In the genomic region with DNA sequence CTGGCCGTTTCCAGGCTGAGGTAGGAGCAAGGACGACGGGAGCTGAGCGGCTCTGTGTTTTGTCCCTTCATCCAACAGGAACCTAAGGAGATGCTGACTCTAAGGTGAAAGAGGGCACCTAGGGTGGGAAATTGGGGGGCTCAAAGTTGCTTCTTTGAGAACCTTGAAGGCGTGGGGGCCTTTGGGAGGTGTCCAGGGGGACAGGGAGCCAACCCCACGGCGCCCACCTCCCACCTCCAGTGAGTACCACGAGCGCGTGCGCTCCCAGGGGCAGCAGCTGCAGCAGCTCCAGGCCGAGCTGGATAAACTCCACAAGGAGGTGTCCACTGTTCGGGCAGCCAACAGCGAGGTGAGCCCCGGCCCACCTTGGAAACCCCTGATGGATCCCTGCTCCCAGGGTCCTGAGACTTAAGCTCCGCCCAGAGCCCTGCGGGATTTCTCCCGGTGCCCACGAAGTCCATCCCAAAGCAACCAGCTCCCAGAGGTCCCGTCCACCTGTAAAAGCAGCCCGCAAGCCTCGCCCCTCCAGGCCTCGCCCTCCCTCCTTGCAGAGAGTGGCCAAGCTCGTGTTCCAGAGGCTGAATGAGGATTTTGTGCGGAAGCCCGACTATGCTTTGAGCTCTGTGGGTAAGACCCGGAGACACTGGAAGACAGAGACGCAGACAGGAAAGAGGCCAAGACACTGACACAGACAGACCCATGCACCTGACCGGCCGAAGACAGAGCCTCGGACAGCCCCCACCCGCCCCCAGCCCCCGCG, we compare ENCODE assay signal across 1 cellular context.
TF ChIP-seq lines count a peak whose summit lies in the region.

No MANE protein-coding gene starts in this region.

TF ChIP-seq in HepG2, 621 proteins besides CTCF, POLR2A, EP300 and RAD21 (continued from another document):
- no peak for TF ChIP-seq TEAD2 (CRISPR knock-in tag; IDR thresholded peaks at IDR 0.05)
- TF ChIP-seq, protein P1, sequence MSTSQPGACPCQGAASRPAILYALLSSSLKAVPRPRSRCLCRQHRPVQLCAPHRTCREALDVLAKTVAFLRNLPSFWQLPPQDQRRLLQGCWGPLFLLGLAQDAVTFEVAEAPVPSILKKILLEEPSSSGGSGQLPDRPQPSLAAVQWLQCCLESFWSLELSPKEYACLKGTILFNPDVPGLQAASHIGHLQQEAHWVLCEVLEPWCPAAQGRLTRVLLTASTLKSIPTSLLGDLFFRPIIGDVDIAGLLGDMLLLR (CRISPR knock-in tag; IDR thresholded peaks at IDR 0.05): 0 out of 2 replicates have a peak, but pooled peaks have one; percentile 51
- no peak for TF ChIP-seq BORCS8-MEF2B (CRISPR knock-in tag; IDR thresholded peaks at IDR 0.05)
- 0 out of 2 replicates have a peak, but pooled peaks have one; percentile 51 for TF ChIP-seq ZBTB7B (CRISPR knock-in tag; IDR thresholded peaks at IDR 0.05)
- no peak for TF ChIP-seq ZNF674 (CRISPR knock-in tag; IDR thresholded peaks at IDR 0.05; ENCODE audit: low read depth)
- no peak for TF ChIP-seq DMAP1 (CRISPR knock-in tag; IDR thresholded peaks at IDR 0.05)
- no peak for TF ChIP-seq ZNF776 (CRISPR knock-in tag; IDR thresholded peaks at IDR 0.05)
- 0 out of 2 replicates have a peak, but pooled peaks have one; percentile 13 for TF ChIP-seq ZNF446 (CRISPR knock-in tag; IDR thresholded peaks at IDR 0.05)
- TF ChIP-seq, protein P2, sequence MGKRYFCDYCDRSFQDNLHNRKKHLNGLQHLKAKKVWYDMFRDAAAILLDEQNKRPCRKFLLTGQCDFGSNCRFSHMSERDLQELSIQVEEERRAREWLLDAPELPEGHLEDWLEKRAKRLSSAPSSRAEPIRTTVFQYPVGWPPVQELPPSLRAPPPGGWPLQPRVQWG (CRISPR knock-in tag; IDR thresholded peaks at IDR 0.05; ENCODE audit: borderline replicate concordance, low read depth): no peak
- TF ChIP-seq ARNTL (CRISPR knock-in tag; IDR thresholded peaks at IDR 0.05): peak; percentile 53; the same call in 1 of the 2 replicates
- TF ChIP-seq NFYC (CRISPR knock-in tag; IDR thresholded peaks at IDR 0.05): no peak
- TF ChIP-seq, protein P3, sequence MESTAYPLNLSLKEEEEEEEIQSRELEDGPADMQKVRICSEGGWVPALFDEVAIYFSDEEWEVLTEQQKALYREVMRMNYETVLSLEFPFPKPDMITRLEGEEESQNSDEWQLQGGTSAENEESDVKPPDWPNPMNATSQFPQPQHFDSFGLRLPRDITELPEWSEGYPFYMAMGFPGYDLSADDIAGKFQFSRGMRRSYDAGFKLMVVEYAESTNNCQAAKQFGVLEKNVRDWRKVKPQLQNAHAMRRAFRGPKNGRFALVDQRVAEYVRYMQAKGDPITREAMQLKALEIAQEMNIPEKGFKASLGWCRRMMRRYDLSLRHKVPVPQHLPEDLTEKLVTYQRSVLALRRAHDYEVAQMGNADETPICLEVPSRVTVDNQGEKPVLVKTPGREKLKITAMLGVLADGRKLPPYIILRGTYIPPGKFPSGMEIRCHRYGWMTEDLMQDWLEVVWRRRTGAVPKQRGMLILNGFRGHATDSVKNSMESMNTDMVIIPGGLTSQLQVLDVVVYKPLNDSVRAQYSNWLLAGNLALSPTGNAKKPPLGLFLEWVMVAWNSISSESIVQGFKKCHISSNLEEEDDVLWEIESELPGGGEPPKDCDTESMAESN (CRISPR knock-in tag; conservative IDR thresholded peaks at IDR 0.05): 0 out of 2 replicates have a peak, but pooled peaks have one; percentile 22
- peak; percentile 69; the same call in 1 of the 2 replicates for TF ChIP-seq GZF1 (CRISPR knock-in tag; IDR thresholded peaks at IDR 0.05)
- no peak for TF ChIP-seq ZNF878 (CRISPR knock-in tag; IDR thresholded peaks at IDR 0.05)
- TF ChIP-seq, protein P4, sequence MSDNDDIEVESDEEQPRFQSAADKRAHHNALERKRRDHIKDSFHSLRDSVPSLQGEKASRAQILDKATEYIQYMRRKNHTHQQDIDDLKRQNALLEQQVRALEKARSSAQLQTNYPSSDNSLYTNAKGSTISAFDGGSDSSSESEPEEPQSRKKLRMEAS (IDR thresholded peaks at IDR 0.05): peak; percentile 65; the same call in 1 of the 2 replicates
- TF ChIP-seq MED13 (CRISPR knock-in tag; IDR thresholded peaks at IDR 0.05): no peak
- TF ChIP-seq ZNF768 (CRISPR knock-in tag; IDR thresholded peaks at IDR 0.05): 0 out of 2 replicates have a peak, but pooled peaks have one; percentile 15
- 0 out of 2 replicates have a peak, but pooled peaks have one; percentile 16 for TF ChIP-seq RBAK (CRISPR knock-in tag; IDR thresholded peaks at IDR 0.05)
- TF ChIP-seq ZSCAN9 (CRISPR knock-in tag; IDR thresholded peaks at IDR 0.05; ENCODE audit: borderline replicate concordance): no peak
- peak; percentile 81 for TF ChIP-seq GFI1 (CRISPR knock-in tag; IDR thresholded peaks at IDR 0.05; ENCODE audit: borderline replicate concordance)
- peak; percentile 52; the same call in 1 of the 2 replicates for TF ChIP-seq ZNF790 (CRISPR knock-in tag; IDR thresholded peaks at IDR 0.05; ENCODE audit: borderline replicate concordance)
- TF ChIP-seq ZNF138 (CRISPR knock-in tag; IDR thresholded peaks at IDR 0.05; ENCODE audit: low read depth): 0 out of 2 replicates have a peak, but pooled peaks have one; percentile 25
- TF ChIP-seq, protein P5, sequence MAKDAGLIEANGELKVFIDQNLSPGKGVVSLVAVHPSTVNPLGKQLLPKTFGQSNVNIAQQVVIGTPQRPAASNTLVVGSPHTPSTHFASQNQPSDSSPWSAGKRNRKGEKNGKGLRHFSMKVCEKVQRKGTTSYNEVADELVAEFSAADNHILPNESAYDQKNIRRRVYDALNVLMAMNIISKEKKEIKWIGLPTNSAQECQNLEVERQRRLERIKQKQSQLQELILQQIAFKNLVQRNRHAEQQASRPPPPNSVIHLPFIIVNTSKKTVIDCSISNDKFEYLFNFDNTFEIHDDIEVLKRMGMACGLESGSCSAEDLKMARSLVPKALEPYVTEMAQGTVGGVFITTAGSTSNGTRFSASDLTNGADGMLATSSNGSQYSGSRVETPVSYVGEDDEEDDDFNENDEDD (CRISPR knock-in tag; IDR thresholded peaks at IDR 0.05; ENCODE audit: borderline replicate concordance): 0 out of 2 replicates have a peak, but pooled peaks have one; percentile 10
- peak; percentile 13; the same call in 1 of the 2 replicates for TF ChIP-seq ZNF598 (CRISPR knock-in tag; IDR thresholded peaks at IDR 0.05; ENCODE audit: borderline replicate concordance)
- TF ChIP-seq FOXP1 (IDR thresholded peaks at IDR 0.05): no peak
- TF ChIP-seq FOXP1 (CRISPR knock-in tag; IDR thresholded peaks at IDR 0.05): no peak
- TF ChIP-seq KDM5A (IDR thresholded peaks at IDR 0.05; ENCODE audit: borderline replicate concordance, low read length): no peak
- TF ChIP-seq, protein P6, sequence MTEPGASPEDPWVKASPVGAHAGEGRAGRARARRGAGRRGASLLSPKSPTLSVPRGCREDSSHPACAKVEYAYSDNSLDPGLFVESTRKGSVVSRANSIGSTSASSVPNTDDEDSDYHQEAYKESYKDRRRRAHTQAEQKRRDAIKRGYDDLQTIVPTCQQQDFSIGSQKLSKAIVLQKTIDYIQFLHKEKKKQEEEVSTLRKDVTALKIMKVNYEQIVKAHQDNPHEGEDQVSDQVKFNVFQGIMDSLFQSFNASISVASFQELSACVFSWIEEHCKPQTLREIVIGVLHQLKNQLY (CRISPR knock-in tag; IDR thresholded peaks at IDR 0.05): no peak
- 0 out of 2 replicates have a peak, but pooled peaks have one; percentile 6 for TF ChIP-seq SOX5 (CRISPR knock-in tag; IDR thresholded peaks at IDR 0.05; ENCODE audit: borderline replicate concordance)
- TF ChIP-seq SALL1 (CRISPR knock-in tag; IDR thresholded peaks at IDR 0.05): peak; percentile 50; the same call in 1 of the 2 replicates
- 0 out of 2 replicates have a peak, but pooled peaks have one; percentile 65 for TF ChIP-seq ZNF550 (CRISPR knock-in tag; IDR thresholded peaks at IDR 0.05; ENCODE audit: borderline replicate concordance)
- TF ChIP-seq PPARG (CRISPR knock-in tag; conservative IDR thresholded peaks at IDR 0.05): 0 out of 2 replicates have a peak, but pooled peaks have one; percentile 7
- TF ChIP-seq MYC (CRISPR knock-in tag; IDR thresholded peaks at IDR 0.05; ENCODE audit: borderline replicate concordance): peak; percentile 43; the same call in 1 of the 2 replicates
- TF ChIP-seq GABPB1 (CRISPR knock-in tag; IDR thresholded peaks at IDR 0.05): peak; percentile 51
- TF ChIP-seq ZFP41 (CRISPR knock-in tag; IDR thresholded peaks at IDR 0.05; ENCODE audit: borderline replicate concordance): peak; percentile 66; the same call in 1 of the 2 replicates
- TF ChIP-seq, protein P7, sequence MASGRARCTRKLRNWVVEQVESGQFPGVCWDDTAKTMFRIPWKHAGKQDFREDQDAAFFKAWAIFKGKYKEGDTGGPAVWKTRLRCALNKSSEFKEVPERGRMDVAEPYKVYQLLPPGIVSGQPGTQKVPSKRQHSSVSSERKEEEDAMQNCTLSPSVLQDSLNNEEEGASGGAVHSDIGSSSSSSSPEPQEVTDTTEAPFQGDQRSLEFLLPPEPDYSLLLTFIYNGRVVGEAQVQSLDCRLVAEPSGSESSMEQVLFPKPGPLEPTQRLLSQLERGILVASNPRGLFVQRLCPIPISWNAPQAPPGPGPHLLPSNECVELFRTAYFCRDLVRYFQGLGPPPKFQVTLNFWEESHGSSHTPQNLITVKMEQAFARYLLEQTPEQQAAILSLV (CRISPR knock-in tag; IDR thresholded peaks at IDR 0.05; ENCODE audit: borderline replicate concordance): no peak
